Comparison of ENCODE assay signal across 14 cellular contexts in genomic region chr7:106057204-106057961, GRCh38. TPM values are rescaled to one million over a fixed set of nuclear protein-coding genes. Genes with fewer than 3 reads are reported as not detected.
DNase-seq lines count a peak whose midpoint lies in the region; ATAC-seq and TF ChIP-seq lines count a peak whose summit lies in the region.
"Had no signal": no experiment of that assay in that cellular context is flagged by ENCODE, and none has a peak within 500 bp of the region (broad histone marks: within the 10 kb centered on the region; RNA-seq: fewer than 3 reads in every experiment).

No MANE protein-coding gene starts in this region.

- peaks cover 55% of the 10 kb centered on the region for H3K4me1 ChIP-seq in BLaER1

- H3K27me3 Mint-ChIP-seq in activated CD8-positive, alpha-beta T cell treated with anti-CD3 and anti-CD28 coated beads, Interleukin-2, amount 10 ng/mL, durations not matched to agents 7 days and 5 days (ENCODE audit: low read depth): peaks cover 2% of the 10 kb centered on the region
- no peaks in the 10 kb centered on the region for H3K27me3 Mint-ChIP-seq in naive thymus-derived CD8-positive, alpha-beta T cell

- POLR2A ChIA-PET in activated CD8-positive, alpha-beta T cell treated with anti-CD3 and anti-CD28 coated beads, Interleukin-2, amount 10 ng/mL, durations not matched to agents 7 days and 5 days (lab: Charles Lee): interaction anchor here (0.6 to 2.7 kb wide), 3 partner anchors 14 to 256 kb away, joined by 3 to 11 read pairs (median 8); partner anchors contain the start of gene SYPL1
- POLR2A ChIA-PET in naive thymus-derived CD8-positive, alpha-beta T cell (lab: Charles Lee): interaction anchor here (0.8 to 2.9 kb wide), 7 partner anchors 14 to 110 kb away, joined by 3 to 28 read pairs (median 5); partner anchors contain the start of gene SYPL1

- H3K9me3 ChIP-seq in BLaER1: peaks cover 9% of the 10 kb centered on the region; the same call in 1 of the 2 replicates
- H3K9me3 ChIP-seq: adrenal gland, BE2C, heart right ventricle had no signal

- H3K4me3 ChIP-seq in BLaER1: no peak overlapping the region
- H3K4me3 ChIP-seq: adrenal gland, heart right ventricle, lung had no signal

- CTCF ChIA-PET in activated CD8-positive, alpha-beta T cell treated with anti-CD3 and anti-CD28 coated beads, Interleukin-2, amount 10 ng/mL, durations not matched to agents 7 days and 5 days (lab: Charles Lee): interaction anchor here (0.9 to 8.2 kb wide), 26 partner anchors 10 to 526 kb away, joined by 3 to 201 read pairs (median 4); partner anchors contain the start of gene SYPL1

- no peak for DNase-seq in activated CD8-positive, alpha-beta T cell treated with anti-CD3 and anti-CD28 coated beads, Interleukin-2, amount 10 ng/mL, durations not matched to agents 7 days and 5 days
- no peak for DNase-seq in naive thymus-derived CD8-positive, alpha-beta T cell
- DNase-seq in head of caudate nucleus: no peak
- DNase-seq in kidney tubule cell (ENCODE audit: low spot score): no peak
- DNase-seq in foreskin melanocyte: no peak
- DNase-seq: NCI-H1048 had no signal

- H3K27me3 ChIP-seq in BLaER1: no peaks in the 10 kb centered on the region
- H3K27me3 ChIP-seq: adrenal gland, BE2C, heart right ventricle had no signal

- no peak for ATAC-seq in activated CD8-positive, alpha-beta T cell treated with anti-CD3 and anti-CD28 coated beads, Interleukin-2, amount 10 ng/mL, durations not matched to agents 7 days and 5 days
- peak; percentile 22 to 42 for ATAC-seq in naive thymus-derived CD8-positive, alpha-beta T cell
- no peak for ATAC-seq in GM19455 (IDR thresholded peaks at IDR 0.05; ENCODE audit: unreplicated experiment)

- no peaks in the 10 kb centered on the region for H3K36me3 ChIP-seq in BLaER1
- H3K36me3 ChIP-seq: adrenal gland, BE2C, heart right ventricle had no signal

- peaks cover 42% of the 10 kb centered on the region for H3K4me1 Mint-ChIP-seq in activated CD8-positive, alpha-beta T cell treated with anti-CD3 and anti-CD28 coated beads, Interleukin-2, amount 10 ng/mL, durations not matched to agents 7 days and 5 days (ENCODE audit: low read depth)
- peaks cover 8 to 50% (median 31%) of the 10 kb centered on the region in 4 donors for H3K4me1 Mint-ChIP-seq in naive thymus-derived CD8-positive, alpha-beta T cell

- no peaks in the 10 kb centered on the region for H4K20me1 ChIP-seq in BLaER1

- peak; percentile 34 for TF ChIP-seq POLR2A in GM19193 (IDR thresholded peaks at IDR 0.05; ENCODE audit: extremely low read depth, insufficient read depth, insufficient read length)

- H3K27ac ChIP-seq in BLaER1: no peak overlapping the region
- H3K27ac ChIP-seq: adrenal gland had no signal

- no peak overlapping the region for H3K4me3 Mint-ChIP-seq in activated CD8-positive, alpha-beta T cell treated with anti-CD3 and anti-CD28 coated beads, Interleukin-2, amount 10 ng/mL, durations not matched to agents 7 days and 5 days
- H3K4me3 Mint-ChIP-seq in naive thymus-derived CD8-positive, alpha-beta T cell: peak overlapping the region in 9 of 10 donors; percentile 38 to 75 (median 50)
- H3K4me3 Mint-ChIP-seq: activated CD4-positive, alpha-beta memory T cell treated with anti-CD3 and anti-CD28 coated beads, Interleukin-2, amount 10 ng/mL, durations not matched to agents 7 days and 5 days had no signal

- peak overlapping the region; percentile 22 for H3K27ac Mint-ChIP-seq in activated CD8-positive, alpha-beta T cell treated with anti-CD3 and anti-CD28 coated beads, Interleukin-2, amount 10 ng/mL, durations not matched to agents 7 days and 5 days
- H3K27ac Mint-ChIP-seq in naive thymus-derived CD8-positive, alpha-beta T cell: peak overlapping the region in 6 of 10 donors; percentile 38 to 78 (median 64)
- H3K27ac Mint-ChIP-seq: activated CD4-positive, alpha-beta memory T cell treated with anti-CD3 and anti-CD28 coated beads, Interleukin-2, amount 10 ng/mL, durations not matched to agents 7 days and 5 days had no signal

- no peak overlapping the region for H3K9ac ChIP-seq in BLaER1

- no peaks in the 10 kb centered on the region for H3K9me3 Mint-ChIP-seq in activated CD8-positive, alpha-beta T cell treated with anti-CD3 and anti-CD28 coated beads, Interleukin-2, amount 10 ng/mL, durations not matched to agents 7 days and 5 days (ENCODE audit: insufficient read depth)
- H3K9me3 Mint-ChIP-seq in naive thymus-derived CD8-positive, alpha-beta T cell: no peaks in the 10 kb centered on the region
- H3K9me3 Mint-ChIP-seq: activated CD4-positive, alpha-beta memory T cell treated with anti-CD3 and anti-CD28 coated beads, Interleukin-2, amount 10 ng/mL, durations not matched to agents 7 days and 5 days had no signal

- H3K36me3 Mint-ChIP-seq in activated CD8-positive, alpha-beta T cell treated with anti-CD3 and anti-CD28 coated beads, Interleukin-2, amount 10 ng/mL, durations not matched to agents 7 days and 5 days (ENCODE audit: low read depth): no peaks in the 10 kb centered on the region
- H3K36me3 Mint-ChIP-seq in naive thymus-derived CD8-positive, alpha-beta T cell: no peaks in the 10 kb centered on the region

- intact Hi-C loops in head of caudate nucleus (cut with DNase I): loop anchor here (2.0 to 5.0 kb wide), 2 partner anchors 55 to 95 kb away; partner anchors contain the start of gene SYPL1

- H3K4me2 ChIP-seq in BLaER1: peak overlapping the region; percentile 77

RNA-seq across cellular contexts. Expression of gene SYPL1, which starts 54.7 kb away (rescaled TPM):
- 10 to 100 TPM; 51.3 to 52.4 TPM for total RNA-seq in activated CD8-positive, alpha-beta T cell treated with anti-CD3 and anti-CD28 coated beads, Interleukin-2, amount 10 ng/mL, durations not matched to agents 7 days and 5 days
- total RNA-seq in naive thymus-derived CD8-positive, alpha-beta T cell: 10 to 100 TPM; 56.8 to 58.4 TPM
- polyA plus RNA-seq in naive thymus-derived CD8-positive, alpha-beta T cell: 10 to 100 TPM; 67.5 to 78.4 (median 68.8) TPM

Comparison
In these comparisons a context has a peak if more than half of its experiments do, and no peak if none do; other contexts are left out.
1. ATAC-seq: peak in naive thymus-derived CD8-positive, alpha-beta T cell (2 of 2); none in activated CD8-positive, alpha-beta T cell treated with anti-CD3 and anti-CD28 coated beads, Interleukin-2, amount 10 ng/mL, durations not matched to agents 7 days and 5 days (single experiment) and GM19455 (single experiment).